32 cellular contexts compared by ENCODE assay signal in the genomic region with DNA sequence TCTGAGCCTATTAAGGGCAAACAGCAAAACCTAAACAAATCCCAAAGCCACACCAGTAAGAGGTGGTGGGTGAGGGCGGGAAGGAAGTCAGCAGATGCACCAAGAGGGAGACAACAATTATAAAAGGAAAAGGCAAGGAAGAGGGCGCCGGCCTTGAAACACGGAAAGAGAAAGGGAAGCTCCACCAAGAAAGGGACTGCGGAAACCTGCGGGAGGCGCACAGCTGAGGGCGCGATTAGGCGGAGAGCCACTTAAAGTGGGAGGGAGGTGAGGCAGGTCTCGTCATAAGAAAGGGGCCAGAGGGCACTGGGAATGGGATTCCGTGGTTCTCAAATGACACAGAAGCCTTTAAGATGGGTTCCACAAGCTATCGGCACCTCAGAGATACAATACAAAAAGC.
"Had no signal": no experiment of that assay in that cellular context is flagged by ENCODE, and none has a peak within 500 bp of the region (broad histone marks: within the 10 kb centered on the region; RNA-seq: fewer than 3 reads in every experiment).

No MANE protein-coding gene starts in this region.

- H3K4me3 ChIP-seq: body of pancreas, breast epithelium, MG63, SJSA1 had no signal

- H3K27ac Mint-ChIP-seq: activated CD4-positive, alpha-beta T cell treated with anti-CD3 and anti-CD28 coated beads for 36 hours; activated CD4-positive, alpha-beta T cell treated with anti-CD3 and anti-CD28 coated beads, Interleukin-2, amount 10 ng/mL, durations not matched to agents 7 days and 5 days; activated CD8-positive, alpha-beta T cell treated with anti-CD3 and anti-CD28 coated beads, Interleukin-2, amount 10 ng/mL, durations not matched to agents 7 days and 5 days; activated naive CD4-positive, alpha-beta T cell treated with anti-CD3 and anti-CD28 coated beads, Interleukin-2, amount 50 U/mL, for 24 hours; activated naive CD8-positive, alpha-beta T cell treated with anti-CD3 and anti-CD28 coated beads, Interleukin-2, amount 10 ng/mL, durations not matched to agents 7 days and 5 days; activated T-cell treated with anti-CD3 and anti-CD28 coated beads, Interleukin-2, amount 50 U/mL, for 24 hours; activated T-helper 2 cell treated with anti-CD3 and anti-CD28 coated beads, Interferon-gamma antibody, Interleukin-2, Interleukin-4, amounts not matched to agents 10 μg/mL and 5 μg/mL and 100 μg/mL, durations not matched to agents 14 hours and 24 hours and 36 hours; T-helper 1 cell treated with Interleukin-12 subunit alpha and Interleukin-12 subunit beta and Interleukin-4 antibody, amounts not matched to agents 30 μg/mL and 1 μg/mL, for 36 hours; T-helper 2 cell treated with Interferon-gamma antibody and Interleukin-4, amounts not matched to agents 5 μg/mL and 100 μg/mL, for 36 hours; WTC11 had no signal

- H3K9ac ChIP-seq: SK-N-SH had no signal

- DNase-seq: activated CD4-positive, alpha-beta T cell treated with anti-CD3 and anti-CD28 coated beads for 36 hours; activated CD4-positive, alpha-beta T cell treated with anti-CD3 and anti-CD28 coated beads, Interleukin-2, amount 10 ng/mL, durations not matched to agents 7 days and 5 days; activated CD4-positive, alpha-beta T cell treated with anti-CD3 and anti-CD28 coated beads, Interleukin-2, amount 50 U/mL, for 48 hours; activated CD8-positive, alpha-beta T cell treated with anti-CD3 and anti-CD28 coated beads, Interleukin-2, amount 10 ng/mL, durations not matched to agents 7 days and 5 days; activated gamma-delta T cell; activated naive CD4-positive, alpha-beta T cell treated with Interleukin-2 at 50 U/mL for 16 hours; activated naive CD8-positive, alpha-beta T cell treated with anti-CD3 and anti-CD28 coated beads, Interleukin-2, amount 10 ng/mL, durations not matched to agents 7 days and 5 days; activated T-cell treated with anti-CD3 and anti-CD28 coated beads, Interleukin-2, amount 50 U/mL, for 24 hours; amygdala; body of pancreas; Kasumi-1; KG1; MG63; NCI-H1048; NCI-H1436 treated with DMSO at 0.1 percent for 48 hours; NCI-H1694 treated with DMSO at 0.1 percent for 48 hours; NCI-H2029; NCI-H345; NCI-H524 treated with DMSO at 0.1 percent for 48 hours; SHP77 treated with DMSO at 0.1 percent for 48 hours; SK-N-SH had no signal

- H3K9me3 Mint-ChIP-seq: activated naive CD4-positive, alpha-beta T cell treated with anti-CD3 and anti-CD28 coated beads, Interleukin-2, amount 50 U/mL, for 24 hours had no signal

- ATAC-seq: activated CD4-positive, alpha-beta T cell treated with anti-CD3 and anti-CD28 coated beads for 36 hours; activated CD4-positive, CD25-positive, alpha-beta regulatory T cell treated with anti-CD3 and anti-CD28 coated beads, Interleukin-2, amount 50 U/mL, for 24 hours; activated CD8-positive, alpha-beta T cell treated with anti-CD3 and anti-CD28 coated beads, Interleukin-2, amount 10 ng/mL, durations not matched to agents 7 days and 5 days; body of pancreas; Panc1; WTC11 had no signal

- H3K4me2 ChIP-seq: SK-N-SH had no signal

- H3K27ac ChIP-seq: body of pancreas, breast epithelium, SJSA1 had no signal

- H3K27me3 ChIP-seq: body of pancreas, breast epithelium, MG63, SJSA1 had no signal

- H3K4me1 ChIP-seq: body of pancreas, breast epithelium, SJSA1 had no signal

- H3K4me3 Mint-ChIP-seq: activated CD4-positive, alpha-beta T cell treated with anti-CD3 and anti-CD28 coated beads for 36 hours; activated CD4-positive, alpha-beta T cell treated with anti-CD3 and anti-CD28 coated beads, Interleukin-2, amount 10 ng/mL, durations not matched to agents 7 days and 5 days; activated CD8-positive, alpha-beta T cell treated with anti-CD3 and anti-CD28 coated beads, Interleukin-2, amount 10 ng/mL, durations not matched to agents 7 days and 5 days; activated naive CD4-positive, alpha-beta T cell treated with anti-CD3 and anti-CD28 coated beads, Interleukin-2, amount 50 U/mL, for 24 hours; activated naive CD8-positive, alpha-beta T cell treated with anti-CD3 and anti-CD28 coated beads, Interleukin-2, amount 10 ng/mL, durations not matched to agents 7 days and 5 days; activated T-cell treated with anti-CD3 and anti-CD28 coated beads, Interleukin-2, amount 50 U/mL, for 24 hours; T-helper 1 cell treated with Interleukin-12 subunit alpha and Interleukin-12 subunit beta and Interleukin-4 antibody, amounts not matched to agents 30 μg/mL and 1 μg/mL, for 36 hours; T-helper 2 cell treated with Interferon-gamma antibody and Interleukin-4, amounts not matched to agents 5 μg/mL and 100 μg/mL, for 36 hours; WTC11 had no signal

- H3K9me3 ChIP-seq: body of pancreas had no signal

- FAIRE-seq: astrocyte, TTC549 had no signal

- H3K36me3 ChIP-seq: breast epithelium had no signal

- H3K27me3 Mint-ChIP-seq: activated CD4-positive, alpha-beta T cell treated with anti-CD3 and anti-CD28 coated beads for 36 hours; activated CD4-positive, alpha-beta T cell treated with anti-CD3 and anti-CD28 coated beads, Interleukin-2, amount 10 ng/mL, durations not matched to agents 7 days and 5 days; activated naive CD4-positive, alpha-beta T cell treated with anti-CD3 and anti-CD28 coated beads, Interleukin-2, amount 50 U/mL, for 24 hours; activated naive CD8-positive, alpha-beta T cell treated with anti-CD3 and anti-CD28 coated beads, Interleukin-2, amount 10 ng/mL, durations not matched to agents 7 days and 5 days; activated T-cell treated with anti-CD3 and anti-CD28 coated beads, Interleukin-2, amount 50 U/mL, for 24 hours had no signal
